11 cellular contexts compared by ENCODE assay signal in genomic region chr2:216350214-216350789, GRCh38. TPM values are rescaled to one million over a fixed set of nuclear protein-coding genes. Genes with fewer than 3 reads are reported as not detected.
DNase-seq lines count a peak whose midpoint lies in the region; ATAC-seq, FAIRE-seq and TF ChIP-seq lines count a peak whose summit lies in the region.
"Had no signal": no experiment of that assay in that cellular context is flagged by ENCODE, and none has a peak within 500 bp of the region (broad histone marks: within the 10 kb centered on the region; RNA-seq: fewer than 3 reads in every experiment).

No MANE protein-coding gene starts in this region.

- H2AFZ ChIP-seq in neuronal stem cell (ENCODE audit: low read length), result no peak overlapping the region

- peaks cover 0 to 3% (median 0%) of the 10 kb centered on the region in 3 experiments for H3K27me3 ChIP-seq in neuronal stem cell (ENCODE audit: control insufficient read depth in 3 of 3, insufficient read depth in 3 of 3, low read depth in 1 of 3, low read length in 3 of 3)
- H3K27me3 ChIP-seq in ovary, result no peaks in the 10 kb centered on the region
- H3K27me3 ChIP-seq: SJSA1 had no signal

- H3K4me3 Mint-ChIP-seq in central memory CD8-positive, alpha-beta T cell, result peak overlapping the region; percentile 39

- peaks cover 76% of the 10 kb centered on the region for H3K4me1 Mint-ChIP-seq in central memory CD8-positive, alpha-beta T cell

- peak; percentile 61 for ATAC-seq in central memory CD8-positive, alpha-beta T cell (replicated peaks; ENCODE audit: extremely low read depth, poor library complexity, severe bottlenecking)
- ATAC-seq in HG03196 (IDR thresholded peaks at IDR 0.05; ENCODE audit: unreplicated experiment), result no peak
- ATAC-seq in GM19324 (IDR thresholded peaks at IDR 0.05; ENCODE audit: low FRiP score, unreplicated experiment), result no peak
- ATAC-seq in GM19467 (IDR thresholded peaks at IDR 0.05; ENCODE audit: unreplicated experiment), result no peak

- peak; percentile 64 for DNase-seq in H54 (ENCODE audit: insufficient read length, low spot score)
- peak; percentile 66 for DNase-seq in RPMI7951 (ENCODE audit: low read depth)
- peak in 1 of 2 donors; percentile 40 for DNase-seq in central memory CD8-positive, alpha-beta T cell (ENCODE audit: low spot score in 2 of 2)
- no peak for DNase-seq in neuronal stem cell (ENCODE audit: low spot score)
- no peak for DNase-seq in ovary
- DNase-seq: amygdala had no signal

- peak overlapping the region; percentile 49 for H2BK5ac ChIP-seq in neuronal stem cell (ENCODE audit: low read length)

- H3K27ac ChIP-seq in neuronal stem cell (replicated peaks; ENCODE audit: low read length) (peak overlapping the region; percentile 68), ovary (no peak overlapping the region)
- H3K27ac ChIP-seq: SJSA1 had no signal

- H3K4me1 ChIP-seq in neuronal stem cell (ENCODE audit: control insufficient read depth in 2 of 2, insufficient read depth in 1 of 2, low read depth in 1 of 2, low read length in 2 of 2) (peaks cover 13 to 20% of the 10 kb centered on the region in 2 donors), ovary (ENCODE audit: insufficient read depth) (no peaks in the 10 kb centered on the region)

- peak overlapping the region; percentile 87 for H3K18ac ChIP-seq in neuronal stem cell (ENCODE audit: low read length)

- H3K27ac Mint-ChIP-seq in central memory CD8-positive, alpha-beta T cell (ENCODE audit: low read depth), result peak overlapping the region; percentile 85

- H3K4ac ChIP-seq in neuronal stem cell (ENCODE audit: low read length), result peak overlapping the region; percentile 79

- H2BK15ac ChIP-seq in neuronal stem cell (ENCODE audit: low read length), result peak overlapping the region; percentile 68

- FAIRE-seq in H54 (lab: Jason Lieb, UNC), result peak; percentile 43

- no peak overlapping the region for H3K9ac ChIP-seq in neuronal stem cell (ENCODE audit: low read depth, low read length, poor library complexity)

- H3K36me3 ChIP-seq in neuronal stem cell (replicated peaks in 1 of 2; ENCODE audit: control insufficient read depth in 2 of 2, insufficient read depth in 2 of 2, low read length in 2 of 2) (no peaks in the 10 kb centered on the region), ovary (no peaks in the 10 kb centered on the region)
- H3K36me3 ChIP-seq: SJSA1 had no signal

- no peak for TF ChIP-seq EP300 in ovary (IDR thresholded peaks at IDR 0.05)

- H3K9me3 Mint-ChIP-seq in central memory CD8-positive, alpha-beta T cell, result peaks cover 5% of the 10 kb centered on the region

- peaks cover 9% of the 10 kb centered on the region for H3K36me3 Mint-ChIP-seq in central memory CD8-positive, alpha-beta T cell (ENCODE audit: insufficient read depth)

- H3K27me3 Mint-ChIP-seq in central memory CD8-positive, alpha-beta T cell, result no peaks in the 10 kb centered on the region

- H4K8ac ChIP-seq in neuronal stem cell (ENCODE audit: low read depth, low read length), result peak overlapping the region; percentile 84

- H3K9me3 ChIP-seq in neuronal stem cell (replicated peaks in 1 of 2; ENCODE audit: control insufficient read depth in 2 of 2, insufficient read depth in 1 of 2, low read depth in 1 of 2, low read length in 2 of 2), result no peaks in the 10 kb centered on the region
- no peaks in the 10 kb centered on the region for H3K9me3 ChIP-seq in ovary
- H3K9me3 ChIP-seq: SJSA1 had no signal

- peaks cover 2% of the 10 kb centered on the region for H3K79me1 ChIP-seq in neuronal stem cell (ENCODE audit: low read depth, low read length)

- intact Hi-C loops in ovary (cut with DNase I), result no loop called here

- H3K23ac ChIP-seq in neuronal stem cell (ENCODE audit: low read depth, low read length, poor library complexity), result peak overlapping the region; percentile 9

- H2AK5ac ChIP-seq in neuronal stem cell (ENCODE audit: low read depth, low read length), result peak overlapping the region; percentile 83

- TF ChIP-seq POLR2A in H54 (IDR thresholded peaks at IDR 0.05; ENCODE audit: low read depth, low read length) (no peak), ovary (IDR thresholded peaks at IDR 0.05) (no peak)

- no peak overlapping the region for H3K4me2 ChIP-seq in neuronal stem cell (ENCODE audit: insufficient read depth, low read length, poor library complexity, severe bottlenecking)

- peak overlapping the region; percentile 82 for H3K14ac ChIP-seq in neuronal stem cell (ENCODE audit: low read length)

- peak overlapping the region; percentile 8 for H2BK12ac ChIP-seq in neuronal stem cell (ENCODE audit: low read length)

- H3K4me3 ChIP-seq in neuronal stem cell (ENCODE audit: low read length in 2 of 2) (peak overlapping the region in 1 of 2 donors; percentile 51), ovary (no peak overlapping the region)
- H3K4me3 ChIP-seq: SJSA1, skin epidermis had no signal

- WGBS in neuronal stem cell (ENCODE audit: extremely low coverage in 2 of 2, insufficient read length in 2 of 2, insufficient replicate concordance in 1 of 2), 2 donors, result no CpG with 5 or more reads among the region's 3 CpGs
- 88 to 96% (median 95%) methylated on average over 3 of the region's 3 CpGs for WGBS in ovary, 3 donors

- no peak overlapping the region for H4K91ac ChIP-seq in neuronal stem cell (ENCODE audit: low read depth, low read length, poor library complexity)

- no peak for TF ChIP-seq CTCF in ovary (IDR thresholded peaks at IDR 0.05)

- H2BK120ac ChIP-seq in neuronal stem cell (ENCODE audit: low read depth, low read length), result peak overlapping the region; percentile 30

RNA-seq across cellular contexts. Expression of gene MARCHF4, which starts 22.0 kb away (rescaled TPM):
- total RNA-seq in RPMI7951 (2014; rRNA removed; shearing (Covaris generic)), result 0.29 and 0.48 TPM in 2 replicates
- 1.4 TPM for polyA plus RNA-seq in neuronal stem cell (2013, experiment 1 of 2)
- polyA plus RNA-seq in neuronal stem cell (2013, experiment 2 of 2), result 1.3 TPM
- total RNA-seq in ovary, result under 1 TPM in 2 of 7 donors, not detected in 5; 0.05 TPM
- polyA plus RNA-seq in ovary, result under 1 TPM; 0.01 to 0.10 TPM

Comparison
In these comparisons a context has a peak if more than half of its experiments do, and no peak if none do; other contexts are left out.
1. DNase-seq: peak in H54 (single experiment) and RPMI7951 (single experiment); none in neuronal stem cell (single experiment) and ovary (0 of 5).